Comparison of ENCODE assay signal across 1 cellular context in the genomic region with DNA sequence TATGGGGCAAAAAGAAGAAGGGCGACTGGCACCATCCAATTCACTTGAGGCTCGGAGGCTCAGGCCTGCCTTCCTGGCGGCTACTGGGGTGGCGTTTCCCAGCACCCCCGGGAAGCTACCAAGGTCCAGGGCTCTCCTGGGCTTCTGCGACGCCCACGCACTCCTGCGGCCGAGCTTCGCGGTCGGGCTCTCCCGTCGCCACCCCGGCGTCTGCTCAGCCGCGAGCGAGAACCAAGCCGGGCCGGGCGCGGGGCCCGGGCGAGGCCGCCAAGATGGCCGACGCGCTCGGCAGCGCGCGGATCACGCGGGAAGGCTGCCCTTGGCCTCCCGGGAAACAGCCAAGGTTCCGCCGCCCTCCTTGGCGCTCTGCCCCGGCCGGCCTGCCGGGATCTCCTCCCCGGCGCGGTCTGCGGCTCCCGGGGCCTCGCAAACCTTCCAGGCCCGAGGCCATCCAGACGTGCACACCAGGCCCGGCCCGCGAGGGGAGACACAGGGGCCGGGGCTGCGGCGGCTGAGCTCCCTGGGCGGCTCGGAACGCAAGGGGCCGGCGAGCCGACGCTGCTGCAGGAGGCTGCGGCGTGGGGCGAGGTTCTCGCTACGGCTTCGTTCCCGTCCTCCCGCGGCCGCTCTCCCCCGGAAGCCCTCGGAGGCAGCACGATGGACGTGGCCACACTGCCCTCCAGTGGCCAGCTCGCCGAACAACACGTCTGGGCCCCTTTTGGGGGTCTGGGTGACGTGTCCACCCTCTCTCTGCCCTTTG.
TF ChIP-seq lines count a peak whose summit lies in the region.

No MANE protein-coding gene starts in this region.

TF ChIP-seq in K562, 482 proteins besides CTCF, POLR2A, EP300 and RAD21 (continued from another document and continues in another):
- TF ChIP-seq, protein P1, sequence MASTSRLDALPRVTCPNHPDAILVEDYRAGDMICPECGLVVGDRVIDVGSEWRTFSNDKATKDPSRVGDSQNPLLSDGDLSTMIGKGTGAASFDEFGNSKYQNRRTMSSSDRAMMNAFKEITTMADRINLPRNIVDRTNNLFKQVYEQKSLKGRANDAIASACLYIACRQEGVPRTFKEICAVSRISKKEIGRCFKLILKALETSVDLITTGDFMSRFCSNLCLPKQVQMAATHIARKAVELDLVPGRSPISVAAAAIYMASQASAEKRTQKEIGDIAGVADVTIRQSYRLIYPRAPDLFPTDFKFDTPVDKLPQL (IDR thresholded peaks at IDR 0.05; ENCODE audit: extremely low read depth, insufficient read length), result no peak
- TF ChIP-seq, protein P2, sequence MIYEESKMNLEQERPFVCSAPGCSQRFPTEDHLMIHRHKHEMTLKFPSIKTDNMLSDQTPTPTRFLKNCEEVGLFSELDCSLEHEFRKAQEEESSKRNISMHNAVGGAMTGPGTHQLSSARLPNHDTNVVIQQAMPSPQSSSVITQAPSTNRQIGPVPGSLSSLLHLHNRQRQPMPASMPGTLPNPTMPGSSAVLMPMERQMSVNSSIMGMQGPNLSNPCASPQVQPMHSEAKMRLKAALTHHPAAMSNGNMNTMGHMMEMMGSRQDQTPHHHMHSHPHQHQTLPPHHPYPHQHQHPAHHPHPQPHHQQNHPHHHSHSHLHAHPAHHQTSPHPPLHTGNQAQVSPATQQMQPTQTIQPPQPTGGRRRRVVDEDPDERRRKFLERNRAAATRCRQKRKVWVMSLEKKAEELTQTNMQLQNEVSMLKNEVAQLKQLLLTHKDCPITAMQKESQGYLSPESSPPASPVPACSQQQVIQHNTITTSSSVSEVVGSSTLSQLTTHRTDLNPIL (CRISPR knock-in tag; IDR thresholded peaks at IDR 0.05), result no peak
- TF ChIP-seq ZC3H8 (IDR thresholded peaks at IDR 0.05) (no peak), SAFB (IDR thresholded peaks at IDR 0.05; ENCODE audit: borderline replicate concordance, low read depth, low read length) (no peak), SAFB2 (IDR thresholded peaks at IDR 0.05; ENCODE audit: borderline replicate concordance, low read depth, low read length, severe bottlenecking) (no peak), ATF1 (CRISPR knock-in tag; IDR thresholded peaks at IDR 0.05) (no peak), ATF1 (tag; IDR thresholded peaks at IDR 0.05) (peak; percentile 71), GTF2F1 (IDR thresholded peaks at IDR 0.05; ENCODE audit: low read depth, low read length) (0 out of 2 replicates have a peak, but pooled peaks have one; percentile 15), SRSF1 (IDR thresholded peaks at IDR 0.05; ENCODE audit: low read depth, low read length) (0 out of 2 replicates have a peak, but pooled peaks have one; percentile 34), ESRRB (CRISPR knock-in tag; IDR thresholded peaks at IDR 0.05; ENCODE audit: borderline replicate concordance) (no peak), EHMT2 (IDR thresholded peaks at IDR 0.05) (no peak), NFXL1 (CRISPR knock-in tag; IDR thresholded peaks at IDR 0.05) (no peak), TRIM28 (IDR thresholded peaks at IDR 0.05) (no peak), FOXM1 (IDR thresholded peaks at IDR 0.05; ENCODE audit: low read depth) (no peak), FOXM1 (CRISPR knock-in tag; IDR thresholded peaks at IDR 0.05; ENCODE audit: low read depth) (peak; percentile 91; the same call in 1 of the 2 replicates), PHF20 (IDR thresholded peaks at IDR 0.05; ENCODE audit: partially characterized antibody) (peak; percentile 57), ZNF41 (CRISPR knock-in tag; conservative IDR thresholded peaks at IDR 0.05) (peak; percentile 38), EP400 (IDR thresholded peaks at IDR 0.05) (peak; percentile 57; the same call in 1 of the 2 replicates), RBM22 (IDR thresholded peaks at IDR 0.05; ENCODE audit: low read depth, low read length, poor library complexity, severe bottlenecking) (no peak), FIP1L1 (IDR thresholded peaks at IDR 0.05; ENCODE audit: low read depth, low read length, poor library complexity, severe bottlenecking) (peak; percentile 56), CC2D1A (IDR thresholded peaks at IDR 0.05) (0 out of 2 replicates have a peak, but pooled peaks have one; percentile 15), CBX2 (IDR thresholded peaks at IDR 0.05; ENCODE audit: insufficient read depth, low read length, poor library complexity, severe bottlenecking) (no peak), GATA2 (CRISPR knock-in tag; IDR thresholded peaks at IDR 0.05) (no peak), HNRNPLL (IDR thresholded peaks at IDR 0.05; ENCODE audit: low read depth, low read length, poor library complexity, severe bottlenecking) (no peak), HNRNPK (IDR thresholded peaks at IDR 0.05; ENCODE audit: low read depth, low read length, poor library complexity, severe bottlenecking) (peak; percentile 24), ARHGAP35 (IDR thresholded peaks at IDR 0.05; ENCODE audit: partially characterized antibody) (no peak), CCAR2 (IDR thresholded peaks at IDR 0.05; ENCODE audit: low read depth, low read length) (no peak), ZBTB8A (IDR thresholded peaks at IDR 0.05; ENCODE audit: partially characterized antibody) (no peak), ZC3H11A (IDR thresholded peaks at IDR 0.05; ENCODE audit: low read depth, low read length) (no peak), ZNF239 (CRISPR knock-in tag; IDR thresholded peaks at IDR 0.05) (no peak), MED1 (CRISPR knock-in tag; IDR thresholded peaks at IDR 0.05; ENCODE audit: borderline replicate concordance) (no peak), SUPT5H (IDR thresholded peaks at IDR 0.05) (no peak), ZFP30 (CRISPR knock-in tag; IDR thresholded peaks at IDR 0.05; ENCODE audit: borderline replicate concordance) (no peak), ZNF324 (CRISPR knock-in tag; IDR thresholded peaks at IDR 0.05) (no peak), FOXP1 (CRISPR knock-in tag; IDR thresholded peaks at IDR 0.05) (peak; percentile 95), ESRRA (IDR thresholded peaks at IDR 0.05; ENCODE audit: borderline replicate concordance, low read depth) (peak; percentile 34; the same call in 1 of the 2 replicates), PHF8 (IDR thresholded peaks at IDR 0.05; ENCODE audit: borderline replicate concordance, low read length) (peak; percentile 56; the same call in 1 of the 2 replicates), ZNF57 (CRISPR knock-in tag; IDR thresholded peaks at IDR 0.05) (no peak), FOXA1 (IDR thresholded peaks at IDR 0.05; ENCODE audit: borderline replicate concordance) (no peak), ZNF75A (CRISPR knock-in tag; IDR thresholded peaks at IDR 0.05) (no peak)
- TF ChIP-seq, protein P3, sequence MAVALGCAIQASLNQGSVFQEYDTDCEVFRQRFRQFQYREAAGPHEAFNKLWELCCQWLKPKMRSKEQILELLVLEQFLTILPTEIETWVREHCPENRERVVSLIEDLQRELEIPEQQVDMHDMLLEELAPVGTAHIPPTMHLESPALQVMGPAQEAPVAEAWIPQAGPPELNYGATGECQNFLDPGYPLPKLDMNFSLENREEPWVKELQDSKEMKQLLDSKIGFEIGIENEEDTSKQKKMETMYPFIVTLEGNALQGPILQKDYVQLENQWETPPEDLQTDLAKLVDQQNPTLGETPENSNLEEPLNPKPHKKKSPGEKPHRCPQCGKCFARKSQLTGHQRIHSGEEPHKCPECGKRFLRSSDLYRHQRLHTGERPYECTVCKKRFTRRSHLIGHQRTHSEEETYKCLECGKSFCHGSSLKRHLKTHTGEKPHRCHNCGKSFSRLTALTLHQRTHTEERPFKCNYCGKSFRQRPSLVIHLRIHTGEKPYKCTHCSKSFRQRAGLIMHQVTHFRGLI (CRISPR knock-in tag; IDR thresholded peaks at IDR 0.05), result no peak
- TF ChIP-seq, protein P4, sequence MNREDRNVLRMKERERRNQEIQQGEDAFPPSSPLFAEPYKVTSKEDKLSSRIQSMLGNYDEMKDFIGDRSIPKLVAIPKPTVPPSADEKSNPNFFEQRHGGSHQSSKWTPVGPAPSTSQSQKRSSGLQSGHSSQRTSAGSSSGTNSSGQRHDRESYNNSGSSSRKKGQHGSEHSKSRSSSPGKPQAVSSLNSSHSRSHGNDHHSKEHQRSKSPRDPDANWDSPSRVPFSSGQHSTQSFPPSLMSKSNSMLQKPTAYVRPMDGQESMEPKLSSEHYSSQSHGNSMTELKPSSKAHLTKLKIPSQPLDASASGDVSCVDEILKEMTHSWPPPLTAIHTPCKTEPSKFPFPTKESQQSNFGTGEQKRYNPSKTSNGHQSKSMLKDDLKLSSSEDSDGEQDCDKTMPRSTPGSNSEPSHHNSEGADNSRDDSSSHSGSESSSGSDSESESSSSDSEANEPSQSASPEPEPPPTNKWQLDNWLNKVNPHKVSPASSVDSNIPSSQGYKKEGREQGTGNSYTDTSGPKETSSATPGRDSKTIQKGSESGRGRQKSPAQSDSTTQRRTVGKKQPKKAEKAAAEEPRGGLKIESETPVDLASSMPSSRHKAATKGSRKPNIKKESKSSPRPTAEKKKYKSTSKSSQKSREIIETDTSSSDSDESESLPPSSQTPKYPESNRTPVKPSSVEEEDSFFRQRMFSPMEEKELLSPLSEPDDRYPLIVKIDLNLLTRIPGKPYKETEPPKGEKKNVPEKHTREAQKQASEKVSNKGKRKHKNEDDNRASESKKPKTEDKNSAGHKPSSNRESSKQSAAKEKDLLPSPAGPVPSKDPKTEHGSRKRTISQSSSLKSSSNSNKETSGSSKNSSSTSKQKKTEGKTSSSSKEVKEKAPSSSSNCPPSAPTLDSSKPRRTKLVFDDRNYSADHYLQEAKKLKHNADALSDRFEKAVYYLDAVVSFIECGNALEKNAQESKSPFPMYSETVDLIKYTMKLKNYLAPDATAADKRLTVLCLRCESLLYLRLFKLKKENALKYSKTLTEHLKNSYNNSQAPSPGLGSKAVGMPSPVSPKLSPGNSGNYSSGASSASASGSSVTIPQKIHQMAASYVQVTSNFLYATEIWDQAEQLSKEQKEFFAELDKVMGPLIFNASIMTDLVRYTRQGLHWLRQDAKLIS (CRISPR knock-in tag; IDR thresholded peaks at IDR 0.05), result peak; percentile 58; the same call in 1 of the 2 replicates
- TF ChIP-seq, protein P5, sequence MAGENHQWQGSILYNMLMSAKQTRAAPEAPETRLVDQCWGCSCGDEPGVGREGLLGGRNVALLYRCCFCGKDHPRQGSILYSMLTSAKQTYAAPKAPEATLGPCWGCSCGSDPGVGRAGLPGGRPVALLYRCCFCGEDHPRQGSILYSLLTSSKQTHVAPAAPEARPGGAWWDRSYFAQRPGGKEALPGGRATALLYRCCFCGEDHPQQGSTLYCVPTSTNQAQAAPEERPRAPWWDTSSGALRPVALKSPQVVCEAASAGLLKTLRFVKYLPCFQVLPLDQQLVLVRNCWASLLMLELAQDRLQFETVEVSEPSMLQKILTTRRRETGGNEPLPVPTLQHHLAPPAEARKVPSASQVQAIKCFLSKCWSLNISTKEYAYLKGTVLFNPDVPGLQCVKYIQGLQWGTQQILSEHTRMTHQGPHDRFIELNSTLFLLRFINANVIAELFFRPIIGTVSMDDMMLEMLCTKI (IDR thresholded peaks at IDR 0.05; ENCODE audit: partially characterized antibody), result no peak
- TF ChIP-seq, protein P6, sequence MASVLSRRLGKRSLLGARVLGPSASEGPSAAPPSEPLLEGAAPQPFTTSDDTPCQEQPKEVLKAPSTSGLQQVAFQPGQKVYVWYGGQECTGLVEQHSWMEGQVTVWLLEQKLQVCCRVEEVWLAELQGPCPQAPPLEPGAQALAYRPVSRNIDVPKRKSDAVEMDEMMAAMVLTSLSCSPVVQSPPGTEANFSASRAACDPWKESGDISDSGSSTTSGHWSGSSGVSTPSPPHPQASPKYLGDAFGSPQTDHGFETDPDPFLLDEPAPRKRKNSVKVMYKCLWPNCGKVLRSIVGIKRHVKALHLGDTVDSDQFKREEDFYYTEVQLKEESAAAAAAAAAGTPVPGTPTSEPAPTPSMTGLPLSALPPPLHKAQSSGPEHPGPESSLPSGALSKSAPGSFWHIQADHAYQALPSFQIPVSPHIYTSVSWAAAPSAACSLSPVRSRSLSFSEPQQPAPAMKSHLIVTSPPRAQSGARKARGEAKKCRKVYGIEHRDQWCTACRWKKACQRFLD (CRISPR knock-in tag; IDR thresholded peaks at IDR 0.05), result peak; percentile 92
- TF ChIP-seq, protein P7, sequence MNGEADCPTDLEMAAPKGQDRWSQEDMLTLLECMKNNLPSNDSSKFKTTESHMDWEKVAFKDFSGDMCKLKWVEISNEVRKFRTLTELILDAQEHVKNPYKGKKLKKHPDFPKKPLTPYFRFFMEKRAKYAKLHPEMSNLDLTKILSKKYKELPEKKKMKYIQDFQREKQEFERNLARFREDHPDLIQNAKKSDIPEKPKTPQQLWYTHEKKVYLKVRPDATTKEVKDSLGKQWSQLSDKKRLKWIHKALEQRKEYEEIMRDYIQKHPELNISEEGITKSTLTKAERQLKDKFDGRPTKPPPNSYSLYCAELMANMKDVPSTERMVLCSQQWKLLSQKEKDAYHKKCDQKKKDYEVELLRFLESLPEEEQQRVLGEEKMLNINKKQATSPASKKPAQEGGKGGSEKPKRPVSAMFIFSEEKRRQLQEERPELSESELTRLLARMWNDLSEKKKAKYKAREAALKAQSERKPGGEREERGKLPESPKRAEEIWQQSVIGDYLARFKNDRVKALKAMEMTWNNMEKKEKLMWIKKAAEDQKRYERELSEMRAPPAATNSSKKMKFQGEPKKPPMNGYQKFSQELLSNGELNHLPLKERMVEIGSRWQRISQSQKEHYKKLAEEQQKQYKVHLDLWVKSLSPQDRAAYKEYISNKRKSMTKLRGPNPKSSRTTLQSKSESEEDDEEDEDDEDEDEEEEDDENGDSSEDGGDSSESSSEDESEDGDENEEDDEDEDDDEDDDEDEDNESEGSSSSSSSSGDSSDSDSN (IDR thresholded peaks at IDR 0.05; ENCODE audit: borderline replicate concordance in 1 of 2, low read depth in 2 of 2, low read length in 2 of 2), result peak; percentile 87 to 91; a peak in 3 of 4 replicates
- TF ChIP-seq, protein P8, sequence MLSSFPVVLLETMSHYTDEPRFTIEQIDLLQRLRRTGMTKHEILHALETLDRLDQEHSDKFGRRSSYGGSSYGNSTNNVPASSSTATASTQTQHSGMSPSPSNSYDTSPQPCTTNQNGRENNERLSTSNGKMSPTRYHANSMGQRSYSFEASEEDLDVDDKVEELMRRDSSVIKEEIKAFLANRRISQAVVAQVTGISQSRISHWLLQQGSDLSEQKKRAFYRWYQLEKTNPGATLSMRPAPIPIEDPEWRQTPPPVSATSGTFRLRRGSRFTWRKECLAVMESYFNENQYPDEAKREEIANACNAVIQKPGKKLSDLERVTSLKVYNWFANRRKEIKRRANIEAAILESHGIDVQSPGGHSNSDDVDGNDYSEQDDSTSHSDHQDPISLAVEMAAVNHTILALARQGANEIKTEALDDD (IDR thresholded peaks at IDR 0.05), result no peak
- TF ChIP-seq, protein P9, sequence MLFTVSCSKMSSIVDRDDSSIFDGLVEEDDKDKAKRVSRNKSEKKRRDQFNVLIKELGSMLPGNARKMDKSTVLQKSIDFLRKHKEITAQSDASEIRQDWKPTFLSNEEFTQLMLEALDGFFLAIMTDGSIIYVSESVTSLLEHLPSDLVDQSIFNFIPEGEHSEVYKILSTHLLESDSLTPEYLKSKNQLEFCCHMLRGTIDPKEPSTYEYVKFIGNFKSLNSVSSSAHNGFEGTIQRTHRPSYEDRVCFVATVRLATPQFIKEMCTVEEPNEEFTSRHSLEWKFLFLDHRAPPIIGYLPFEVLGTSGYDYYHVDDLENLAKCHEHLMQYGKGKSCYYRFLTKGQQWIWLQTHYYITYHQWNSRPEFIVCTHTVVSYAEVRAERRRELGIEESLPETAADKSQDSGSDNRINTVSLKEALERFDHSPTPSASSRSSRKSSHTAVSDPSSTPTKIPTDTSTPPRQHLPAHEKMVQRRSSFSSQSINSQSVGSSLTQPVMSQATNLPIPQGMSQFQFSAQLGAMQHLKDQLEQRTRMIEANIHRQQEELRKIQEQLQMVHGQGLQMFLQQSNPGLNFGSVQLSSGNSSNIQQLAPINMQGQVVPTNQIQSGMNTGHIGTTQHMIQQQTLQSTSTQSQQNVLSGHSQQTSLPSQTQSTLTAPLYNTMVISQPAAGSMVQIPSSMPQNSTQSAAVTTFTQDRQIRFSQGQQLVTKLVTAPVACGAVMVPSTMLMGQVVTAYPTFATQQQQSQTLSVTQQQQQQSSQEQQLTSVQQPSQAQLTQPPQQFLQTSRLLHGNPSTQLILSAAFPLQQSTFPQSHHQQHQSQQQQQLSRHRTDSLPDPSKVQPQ (CRISPR knock-in tag; IDR thresholded peaks at IDR 0.05; ENCODE audit: borderline replicate concordance), result no peak
